ENCODE assay signal across 15 cellular contexts in the genomic region with DNA sequence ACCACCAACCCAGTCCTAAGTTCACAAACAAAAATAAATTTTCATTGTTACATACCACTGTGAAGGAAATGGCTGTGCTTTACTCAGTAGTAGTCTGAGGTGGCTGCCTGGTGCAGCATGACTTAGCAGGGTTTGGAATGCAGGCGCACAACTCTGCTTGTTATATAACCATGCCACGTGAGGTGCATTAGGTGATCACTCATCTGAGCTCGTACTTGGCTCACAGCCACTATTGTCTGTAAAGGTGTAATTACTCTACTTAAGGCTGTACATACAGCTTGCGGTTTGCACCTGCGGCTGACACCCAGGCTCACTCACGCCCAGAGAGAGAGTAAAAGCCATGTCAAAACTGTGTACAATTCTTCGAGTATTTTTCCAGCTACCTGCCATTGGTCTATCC.
DNase-seq lines count a peak whose midpoint lies in the region; ATAC-seq, FAIRE-seq and TF ChIP-seq lines count a peak whose summit lies in the region.
"Had no signal": no experiment of that assay in that cellular context is flagged by ENCODE, and none has a peak within 500 bp of the region (broad histone marks: within the 10 kb centered on the region; RNA-seq: fewer than 3 reads in every experiment).

No MANE protein-coding gene starts in this region.

- H3F3A ChIP-seq in PC-3 (ENCODE audit: low read length, unreplicated experiment), result no peaks in the 10 kb centered on the region

- CTCF ChIA-PET in PC-3 (lab: Charles Lee), result no interaction called here

- H2AFZ ChIP-seq in PC-3 (ENCODE audit: low read length), result peak overlapping the region; percentile 34; the same call in 1 of the 2 replicates

- H3K4me3 Mint-ChIP-seq in activated T-cell treated with anti-CD3 and anti-CD28 coated beads, Interleukin-2, amount 50 U/mL, for 72 hours, result no peak overlapping the region
- no peak overlapping the region for H3K4me3 Mint-ChIP-seq in effector memory CD8-positive, alpha-beta T cell
- H3K4me3 Mint-ChIP-seq in activated T-helper 17 cell treated with anti-CD3 and anti-CD28 coated beads, Interleukin-2, amount 50 U/mL, for 72 hours, result no peak overlapping the region

- H3K27ac Mint-ChIP-seq in activated T-cell treated with anti-CD3 and anti-CD28 coated beads, Interleukin-2, amount 50 U/mL, for 72 hours, result no peak overlapping the region
- no peak overlapping the region for H3K27ac Mint-ChIP-seq in effector memory CD8-positive, alpha-beta T cell
- no peak overlapping the region for H3K27ac Mint-ChIP-seq in activated T-helper 17 cell treated with anti-CD3 and anti-CD28 coated beads, Interleukin-2, amount 50 U/mL, for 72 hours
- H3K27ac Mint-ChIP-seq: activated naive CD4-positive, alpha-beta T cell treated with anti-CD3 and anti-CD28 coated beads, Interleukin-2, amount 50 U/mL, for 72 hours had no signal

- TF ChIP-seq CTCF in PC-3 (conservative IDR thresholded peaks at IDR 0.05; ENCODE audit: low read depth, low read length), result no peak
- TF ChIP-seq CTCF in kidney (IDR thresholded peaks at IDR 0.05; ENCODE audit: borderline replicate concordance, extremely low read depth, insufficient read depth), result no peak

- H3K4me3 ChIP-seq in PC-3 (ENCODE audit: low read length), result no peak overlapping the region
- no peak overlapping the region for H3K4me3 ChIP-seq in kidney (ENCODE audit: low read length in 2 of 2)
- H3K4me3 ChIP-seq: smooth muscle cell had no signal

- no TSS peak for BruUV-seq in PC-3 (replicated peaks; lab: Mats Ljungman, UMichigan)

- H3K4me1 Mint-ChIP-seq in activated T-cell treated with anti-CD3 and anti-CD28 coated beads, Interleukin-2, amount 50 U/mL, for 72 hours (ENCODE audit: low read depth), result no peaks in the 10 kb centered on the region
- H3K4me1 Mint-ChIP-seq in effector memory CD8-positive, alpha-beta T cell (ENCODE audit: low read depth in 2 of 2), result no peaks in the 10 kb centered on the region
- no peaks in the 10 kb centered on the region for H3K4me1 Mint-ChIP-seq in activated T-helper 17 cell treated with anti-CD3 and anti-CD28 coated beads, Interleukin-2, amount 50 U/mL, for 72 hours

- H3K27ac ChIP-seq in PC-3 (ENCODE audit: low read length), result no peak overlapping the region
- H3K27ac ChIP-seq in kidney (ENCODE audit: low read depth in 2 of 2, low read length in 2 of 2), result no peak overlapping the region

- H3K27me3 Mint-ChIP-seq in activated T-cell treated with anti-CD3 and anti-CD28 coated beads, Interleukin-2, amount 50 U/mL, for 72 hours (ENCODE audit: low read depth), result no peaks in the 10 kb centered on the region
- no peaks in the 10 kb centered on the region for H3K27me3 Mint-ChIP-seq in effector memory CD8-positive, alpha-beta T cell
- peaks cover 4% of the 10 kb centered on the region for H3K27me3 Mint-ChIP-seq in activated T-helper 17 cell treated with anti-CD3 and anti-CD28 coated beads, Interleukin-2, amount 50 U/mL, for 72 hours

- no peaks in the 10 kb centered on the region for H3K36me3 Mint-ChIP-seq in activated T-cell treated with anti-CD3 and anti-CD28 coated beads, Interleukin-2, amount 50 U/mL, for 72 hours (ENCODE audit: insufficient read depth in 2 of 2)
- no peaks in the 10 kb centered on the region for H3K36me3 Mint-ChIP-seq in effector memory CD8-positive, alpha-beta T cell (ENCODE audit: insufficient read depth)
- no peaks in the 10 kb centered on the region for H3K36me3 Mint-ChIP-seq in activated T-helper 17 cell treated with anti-CD3 and anti-CD28 coated beads, Interleukin-2, amount 50 U/mL, for 72 hours (ENCODE audit: low read depth)
- H3K36me3 Mint-ChIP-seq: activated naive CD4-positive, alpha-beta T cell treated with anti-CD3 and anti-CD28 coated beads, Interleukin-2, amount 50 U/mL, for 72 hours had no signal

- no peak for ATAC-seq in PC-3
- ATAC-seq in activated T-cell treated with anti-CD3 and anti-CD28 coated beads, Interleukin-2, amount 50 U/mL, for 72 hours (replicated peaks in 1 of 2), result no peak
- no peak for ATAC-seq in effector memory CD8-positive, alpha-beta T cell (replicated peaks)
- ATAC-seq in activated T-helper 17 cell treated with anti-CD3 and anti-CD28 coated beads, Interleukin-2, amount 50 U/mL, for 72 hours (replicated peaks), result no peak
- ATAC-seq in HG02642 (IDR thresholded peaks at IDR 0.05; ENCODE audit: poor library complexity, unreplicated experiment), result no peak
- ATAC-seq: activated naive CD4-positive, alpha-beta T cell treated with anti-CD3 and anti-CD28 coated beads, Interleukin-2, amount 50 U/mL, for 72 hours; HCT116 had no signal

- H3K9me3 ChIP-seq in PC-3 (ENCODE audit: low read length) (no peaks in the 10 kb centered on the region), kidney (ENCODE audit: control insufficient read depth in 1 of 2, low read length in 2 of 2) (no peaks in the 10 kb centered on the region)

- intact Hi-C loops in PC-3 (cut with micrococcal nuclease), result no loop called here
- intact Hi-C loops in kidney (cut with DNase I), result no loop called here

- H3K9me3 Mint-ChIP-seq in activated T-cell treated with anti-CD3 and anti-CD28 coated beads, Interleukin-2, amount 50 U/mL, for 72 hours, result peaks cover 0 to 3% of the 10 kb centered on the region in 2 donors
- H3K9me3 Mint-ChIP-seq in effector memory CD8-positive, alpha-beta T cell, result peaks cover 0 to 2% of the 10 kb centered on the region in 2 donors
- peaks cover 9% of the 10 kb centered on the region for H3K9me3 Mint-ChIP-seq in activated T-helper 17 cell treated with anti-CD3 and anti-CD28 coated beads, Interleukin-2, amount 50 U/mL, for 72 hours

- no peaks in the 10 kb centered on the region for H3K27me3 ChIP-seq in PC-3 (ENCODE audit: low read length)

- H3K4me1 ChIP-seq in PC-3 (ENCODE audit: insufficient read depth, low read length), result 0 out of 2 replicates have a peak, but pooled peaks cover 6% of the 10 kb centered on the region
- no peaks in the 10 kb centered on the region for H3K4me1 ChIP-seq in kidney (ENCODE audit: control insufficient read depth in 1 of 2, insufficient read depth in 1 of 2, low read depth in 1 of 2, low read length in 2 of 2)

- H3K9me2 ChIP-seq in PC-3 (replicated peaks; ENCODE audit: low read length), result no peaks in the 10 kb centered on the region

- H4K20me1 ChIP-seq in PC-3 (ENCODE audit: low read length), result no peaks in the 10 kb centered on the region

- H3K36me3 ChIP-seq in PC-3 (ENCODE audit: low read depth, low read length) (no peaks in the 10 kb centered on the region; the same call in 1 of the 2 replicates), kidney (ENCODE audit: control insufficient read depth in 1 of 2, insufficient read depth in 2 of 2, low read length in 2 of 2) (no peaks in the 10 kb centered on the region)

- DNase-seq in A172 (ENCODE audit: low spot score) (peak; percentile 64), LoVo (ENCODE audit: low spot score) (peak; percentile 14), PC-3 (peak; percentile 29), kidney (peak; percentile 74)
- DNase-seq in activated T-cell treated with anti-CD3 and anti-CD28 coated beads, Interleukin-2, amount 50 U/mL, for 72 hours, result no peak
- DNase-seq in effector memory CD8-positive, alpha-beta T cell, result no peak
- DNase-seq: activated CD4-positive, alpha-beta T cell treated with anti-CD3 and anti-CD28 coated beads, Interleukin-2, amount 50 U/mL, for 48 hours; GDM1; hippocampal formation; NCI-H446 had no signal

- FAIRE-seq in kidney (lab: Jason Lieb, UNC), result no peak

- no peak overlapping the region for H3K9ac ChIP-seq in PC-3 (ENCODE audit: low read length)
- no peak overlapping the region for H3K9ac ChIP-seq in kidney (ENCODE audit: low read length in 2 of 2)

- H3K4me2 ChIP-seq in PC-3 (ENCODE audit: low read length), result no peak overlapping the region
- H3K4me2 ChIP-seq: smooth muscle cell had no signal

- POLR2A ChIA-PET in PC-3 (lab: Charles Lee; ENCODE audit: unreplicated experiment), result interaction anchor here (0.7 kb wide), 1 partner anchor 125 kb away, joined by 3 read pairs; no protein-coding TSS in a partner anchor

- no peaks in the 10 kb centered on the region for H3K79me2 ChIP-seq in PC-3 (ENCODE audit: low read length)

Comparison
In these comparisons a context has a peak if more than half of its experiments do, and no peak if none do; other contexts are left out.
1. DNase-seq: peak in A172 (single experiment), LoVo (single experiment), PC-3 (single experiment) and kidney (single experiment); none in activated T-cell treated with anti-CD3 and anti-CD28 coated beads, Interleukin-2, amount 50 U/mL, for 72 hours (0 of 2) and effector memory CD8-positive, alpha-beta T cell (0 of 3).